22 cellular contexts compared by ENCODE assay signal in the genomic region with DNA sequence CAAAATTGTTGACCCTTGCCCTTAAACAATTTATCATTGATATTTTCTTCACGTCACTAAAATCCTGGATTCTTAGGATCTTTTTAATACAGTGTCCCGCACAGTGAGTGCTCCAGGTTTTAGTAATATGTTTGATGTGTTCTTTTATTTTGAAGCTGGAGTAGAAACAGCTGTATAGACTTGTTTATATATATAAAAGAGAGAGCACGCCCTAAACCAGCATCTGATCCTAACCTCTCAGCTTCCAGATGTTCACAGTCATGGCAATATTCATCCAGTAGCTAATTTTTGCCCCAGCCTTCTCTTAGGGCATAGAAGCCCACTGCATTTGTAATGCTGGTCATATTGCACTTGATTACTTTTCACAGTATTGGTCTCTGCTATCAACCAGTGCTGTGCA.
DNase-seq lines count a peak whose midpoint lies in the region; ATAC-seq, FAIRE-seq and TF ChIP-seq lines count a peak whose summit lies in the region.
"Had no signal": no experiment of that assay in that cellular context is flagged by ENCODE, and none has a peak within 500 bp of the region (broad histone marks: within the 10 kb centered on the region; RNA-seq: fewer than 3 reads in every experiment).

No MANE protein-coding gene starts in this region.

- no peak overlapping the region for H3K9ac ChIP-seq in IMR-90 (ENCODE audit: low read depth, low read length)
- H3K9ac ChIP-seq: BLaER1 treated with 17β-estradiol and CSF1 and Interleukin-3, amounts not matched to agents 10 nM and 100 nM had no signal

- no peaks in the 10 kb centered on the region for H3K9me3 ChIP-seq in left ventricle myocardium inferior (replicated peaks)
- no peaks in the 10 kb centered on the region for H3K9me3 ChIP-seq in IMR-90 (ENCODE audit: control insufficient read depth, insufficient read depth, low read length)
- no peaks in the 10 kb centered on the region for H3K9me3 ChIP-seq in osteoblast (ENCODE audit: low read depth, low read length)
- H3K9me3 ChIP-seq: A549; BLaER1 treated with 17β-estradiol and CSF1 and Interleukin-3, amounts not matched to agents 10 nM and 100 nM; Caco-2 had no signal

- H3K18ac ChIP-seq in IMR-90 (ENCODE audit: low read depth, low read length) = no peak overlapping the region

- in situ Hi-C loops in IMR-90 (cut with MboI; ENCODE audit: low sequenced_read_pairs) = no loop called here

- no peak overlapping the region for H3K14ac ChIP-seq in IMR-90 (replicated peaks; ENCODE audit: low read depth, low read length)

- no peak overlapping the region for H4K8ac ChIP-seq in IMR-90 (ENCODE audit: low read depth in 2 of 2, low read length in 2 of 2)

- CTCF ChIA-PET in IMR-90 (lab: Yijun Ruan, JAX) = no interaction called here
- CTCF ChIA-PET in RWPE1 (lab: Yijun Ruan, JAX) = no interaction called here

- no peak overlapping the region for H2BK5ac ChIP-seq in IMR-90 (ENCODE audit: low read depth, low read length, poor library complexity, severe bottlenecking)

- H3K9me1 ChIP-seq in IMR-90 (ENCODE audit: insufficient read depth, low read length) = peaks cover under 1% of the 10 kb centered on the region; the same call in 1 of the 2 replicates

- peak; percentile 62 for FAIRE-seq in urothelium cell line (lab: Jason Lieb, UNC)
- FAIRE-seq: A549, D721Med, G401.6, GM12891, GM18507 had no signal

- no peak overlapping the region for H4K91ac ChIP-seq in IMR-90 (ENCODE audit: insufficient read depth, low read depth, low read length)

- peaks cover 30% of the 10 kb centered on the region for H3K4me1 ChIP-seq in left ventricle myocardium inferior
- no peaks in the 10 kb centered on the region; the same call in 1 of the 2 replicates for H3K4me1 ChIP-seq in IMR-90 (ENCODE audit: control insufficient read depth, insufficient read depth, low read length)
- no peaks in the 10 kb centered on the region for H3K4me1 ChIP-seq in osteoblast (ENCODE audit: insufficient read depth, low read length)
- H3K4me1 ChIP-seq: Caco-2 had no signal

- H3K36me3 ChIP-seq in left ventricle myocardium inferior = no peaks in the 10 kb centered on the region
- H3K36me3 ChIP-seq in IMR-90 (ENCODE audit: control insufficient read depth, insufficient read depth, low read length) = no peaks in the 10 kb centered on the region
- H3K36me3 ChIP-seq in osteoblast (ENCODE audit: insufficient read depth, low read length) = no peaks in the 10 kb centered on the region

- H2BK20ac ChIP-seq in IMR-90 (ENCODE audit: low read depth, low read length) = no peak overlapping the region

- H2AK5ac ChIP-seq in IMR-90 (ENCODE audit: low read depth, low read length) = no peak overlapping the region

- H3K27me3 ChIP-seq in left ventricle myocardium inferior (ENCODE audit: low read depth) = no peaks in the 10 kb centered on the region
- H3K27me3 ChIP-seq in IMR-90 (ENCODE audit: control insufficient read depth, insufficient read depth, low read length) = no peaks in the 10 kb centered on the region
- H3K27me3 ChIP-seq in osteoblast (ENCODE audit: insufficient read depth, low read length) = no peaks in the 10 kb centered on the region
- H3K27me3 ChIP-seq: BLaER1 treated with 17β-estradiol and CSF1 and Interleukin-3, amounts not matched to agents 10 nM and 100 nM had no signal

- H2AK9ac ChIP-seq in IMR-90 (replicated peaks; ENCODE audit: low read depth, low read length, poor library complexity) = no peak overlapping the region

- intact Hi-C loops in left ventricle myocardium inferior (cut with micrococcal nuclease) = no loop called here
- intact Hi-C loops in left cardiac atrium (cut with DNase I) = no loop called here
- intact Hi-C loops in IMR-90 (cut with micrococcal nuclease) = no loop called here

- no peak overlapping the region for H4K5ac ChIP-seq in IMR-90 (ENCODE audit: low read depth, low read length)

- no peak overlapping the region for H3K23ac ChIP-seq in IMR-90 (ENCODE audit: low read depth, low read length)

- H3K4me2 ChIP-seq in IMR-90 (ENCODE audit: low read depth, low read length) = no peak overlapping the region
- H3K4me2 ChIP-seq in osteoblast (ENCODE audit: insufficient read depth, low read length) = no peak overlapping the region
- H3K4me2 ChIP-seq: A549 had no signal

- no peak for TF ChIP-seq RAD21 in IMR-90 (IDR thresholded peaks at IDR 0.05; ENCODE audit: low read length)

- H3K27ac ChIP-seq in left ventricle myocardium inferior (replicated peaks) = peak overlapping the region; percentile 38
- H3K27ac ChIP-seq in IMR-90 (ENCODE audit: insufficient read depth, low read length) = no peak overlapping the region
- H3K27ac ChIP-seq in osteoblast (ENCODE audit: low read depth, low read length) = no peak overlapping the region
- H3K27ac ChIP-seq in RWPE1 = no peak overlapping the region
- H3K27ac ChIP-seq: 22Rv1; BLaER1 treated with 17β-estradiol and CSF1 and Interleukin-3, amounts not matched to agents 10 nM and 100 nM; C4-2B had no signal

- no CpG with 5 or more reads among the region's 3 CpGs for WGBS in IMR-90 (ENCODE audit: extremely low coverage in 2 of 2, insufficient read length in 1 of 2), 2 experiments

- H3K79me2 ChIP-seq in osteoblast (ENCODE audit: insufficient read depth, low read length) = no peaks in the 10 kb centered on the region

- H3K4ac ChIP-seq in IMR-90 (ENCODE audit: low read depth, low read length) = no peak overlapping the region

- POLR2A ChIA-PET in IMR-90 (lab: Charles Lee; ENCODE audit: unreplicated experiment) = interaction anchor here (0.6 kb wide), 1 partner anchor 98 kb away, joined by 3 read pairs; no protein-coding TSS in a partner anchor
- POLR2A ChIA-PET in RWPE1 (lab: Yijun Ruan, JAX; ENCODE audit: low non-redundant PET) = no interaction called here

- TF ChIP-seq POLR2A in IMR-90 (IDR thresholded peaks at IDR 0.05; ENCODE audit: low read depth, low read length) = no peak

- TF ChIP-seq CTCF in left ventricle myocardium inferior (IDR thresholded peaks at IDR 0.05; ENCODE audit: borderline replicate concordance) (no peak), IMR-90 (conservative IDR thresholded peaks at IDR 0.05; ENCODE audit: low read depth, low read length) (no peak), osteoblast (IDR thresholded peaks at IDR 0.05; ENCODE audit: extremely low read depth, low read depth, low read length) (no peak), RWPE1 (conservative IDR thresholded peaks at IDR 0.05; ENCODE audit: low read depth) (no peak)

- H4K20me1 ChIP-seq in IMR-90 (ENCODE audit: insufficient read depth, low read length) = no peaks in the 10 kb centered on the region
- H4K20me1 ChIP-seq in osteoblast (ENCODE audit: insufficient read depth, low read length) = no peaks in the 10 kb centered on the region

- H2AFZ ChIP-seq in IMR-90 (replicated peaks; ENCODE audit: low read length, poor library complexity) (no peak overlapping the region), osteoblast (ENCODE audit: low read length) (no peak overlapping the region)

- no TSS peak for BruUV-seq in IMR-90 (replicated peaks; lab: Mats Ljungman, UMichigan)

- H3K4me3 ChIP-seq in left ventricle myocardium inferior = no peak overlapping the region
- H3K4me3 ChIP-seq in IMR-90 (ENCODE audit: insufficient read depth, low read depth, low read length) = no peak overlapping the region
- H3K4me3 ChIP-seq in osteoblast (ENCODE audit: insufficient read depth, low read length) = no peak overlapping the region
- H3K4me3 ChIP-seq: A549; BLaER1 treated with 17β-estradiol and CSF1 and Interleukin-3, amounts not matched to agents 10 nM and 100 nM had no signal

- H2BK15ac ChIP-seq in IMR-90 (ENCODE audit: low read depth, low read length) = no peak overlapping the region

- H3K79me1 ChIP-seq in IMR-90 (ENCODE audit: low read depth in 1 of 2, low read length in 2 of 2) = no peaks in the 10 kb centered on the region; a peak in 1 of 4 replicates

- no peak overlapping the region for H2BK120ac ChIP-seq in IMR-90 (ENCODE audit: low read depth, low read length)

- dilution Hi-C loops in IMR-90 (cut with HindIII; ENCODE audit: low sequenced_read_pairs, unreplicated experiment) = no loop called here

- H3K56ac ChIP-seq in IMR-90 (ENCODE audit: extremely low read depth, insufficient read depth, low read length) = no peak overlapping the region

- DNase-seq in left ventricle myocardium inferior = no peak
- no peak for DNase-seq in left cardiac atrium
- DNase-seq in IMR-90 = no peak
- DNase-seq in osteoblast (ENCODE audit: insufficient read length, low spot score, missing footprints) = peak; percentile 37
- DNase-seq in urothelium cell line (ENCODE audit: low spot score) = no peak
- no peak for DNase-seq in activated naive CD4-positive, alpha-beta T cell (lab: John Stamatoyannopoulos, UW)
- DNase-seq in RWPE1 (ENCODE audit: low spot score) = no peak
- DNase-seq: AML-193; Caco-2; Calu3; CD4-positive, alpha-beta T cell; CD8-positive, alpha-beta T cell; DMS79 treated with DMSO at 0.1 percent for 48 hours; GF-D8 had no signal

- ATAC-seq in left cardiac atrium = no peak
- peak; percentile 40 for ATAC-seq in IMR-90 (ENCODE audit: low read depth)
- ATAC-seq: A549; CD8-positive, alpha-beta T cell had no signal

TF ChIP-seq in IMR-90, 13 proteins besides CTCF, POLR2A, EP300 and RAD21 (continues in another document):
- TF ChIP-seq, protein P1, sequence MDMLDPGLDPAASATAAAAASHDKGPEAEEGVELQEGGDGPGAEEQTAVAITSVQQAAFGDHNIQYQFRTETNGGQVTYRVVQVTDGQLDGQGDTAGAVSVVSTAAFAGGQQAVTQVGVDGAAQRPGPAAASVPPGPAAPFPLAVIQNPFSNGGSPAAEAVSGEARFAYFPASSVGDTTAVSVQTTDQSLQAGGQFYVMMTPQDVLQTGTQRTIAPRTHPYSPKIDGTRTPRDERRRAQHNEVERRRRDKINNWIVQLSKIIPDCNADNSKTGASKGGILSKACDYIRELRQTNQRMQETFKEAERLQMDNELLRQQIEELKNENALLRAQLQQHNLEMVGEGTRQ (IDR thresholded peaks at IDR 0.05; ENCODE audit: low read depth, low read length) = no peak
- no peak for TF ChIP-seq FOS (IDR thresholded peaks at IDR 0.05; ENCODE audit: low read depth, low read length)
- no peak for TF ChIP-seq CHD1 (IDR thresholded peaks at IDR 0.05; ENCODE audit: low read depth, low read length)
- TF ChIP-seq CEBPB (IDR thresholded peaks at IDR 0.05; ENCODE audit: low read depth, low read length) = no peak
- no peak for TF ChIP-seq RFX5 (IDR thresholded peaks at IDR 0.05; ENCODE audit: low read depth, low read length)
- no peak for TF ChIP-seq SMC3 (IDR thresholded peaks at IDR 0.05; ENCODE audit: low read depth, low read length)
- TF ChIP-seq RCOR1 (IDR thresholded peaks at IDR 0.05; ENCODE audit: insufficient replicate concordance, low read length) = no peak
- no peak for TF ChIP-seq MAFK (IDR thresholded peaks at IDR 0.05; ENCODE audit: low read depth, low read length)
- no peak for TF ChIP-seq BHLHE40 (IDR thresholded peaks at IDR 0.05; ENCODE audit: low read depth, low read length)
- TF ChIP-seq MXI1 (IDR thresholded peaks at IDR 0.05; ENCODE audit: borderline replicate concordance, low read depth, low read length) = no peak
- no peak for TF ChIP-seq NFE2L2 (IDR thresholded peaks at IDR 0.05; ENCODE audit: low read depth, low read length)
